Comparison of ENCODE assay signal across 11 cellular contexts in genomic region chr1:39981957-39982356, GRCh38.
DNase-seq lines count a peak whose midpoint lies in the region; ATAC-seq, FAIRE-seq and TF ChIP-seq lines count a peak whose summit lies in the region.
"Had no signal": no experiment of that assay in that cellular context is flagged by ENCODE, and none has a peak within 500 bp of the region (broad histone marks: within the 10 kb centered on the region; RNA-seq: fewer than 3 reads in every experiment).

No MANE protein-coding gene starts in this region.

- no peaks in the 10 kb centered on the region for H3K36me3 ChIP-seq in adipocyte (ENCODE audit: control insufficient read depth, insufficient read depth, low read length, severe bottlenecking)

- DNase-seq in HFF-Myc (ENCODE audit: extremely low read depth, low read depth) (peak; percentile 45), adipocyte (ENCODE audit: low read depth) (peak; percentile 68), hepatic stellate cell (ENCODE audit: low spot score) (peak; percentile 69), urothelium cell line (ENCODE audit: low spot score) (peak; percentile 94), DMS53 treated with DMSO at 0.1 percent for 48 hours (lab: John Stamatoyannopoulos, UW; ENCODE audit: unreplicated experiment) (no peak)
- no peak for DNase-seq in stimulated activated CD4-positive, alpha-beta T cell treated with anti-CD3 and anti-CD28 coated beads, Interleukin-4, amount 100 ng/mL, for 4 hours
- DNase-seq: NCI-H187 treated with DMSO at 0.1 percent for 48 hours, retina had no signal

- peak; percentile 78 for FAIRE-seq in urothelium cell line (lab: Jason Lieb, UNC)
- FAIRE-seq: GM12891 had no signal

- no peaks in the 10 kb centered on the region for H3K9me3 ChIP-seq in adipocyte (ENCODE audit: control insufficient read depth, low read length)

- H3K4me3 ChIP-seq in HFF-Myc (replicated peaks; ENCODE audit: low read depth, low read length) (no peak overlapping the region), adipocyte (ENCODE audit: low read length) (no peak overlapping the region)
- H3K4me3 ChIP-seq: dorsolateral prefrontal cortex had no signal

- peaks cover 3% of the 10 kb centered on the region for H3K4me1 ChIP-seq in adipocyte (ENCODE audit: control insufficient read depth, insufficient read depth, low read length)

- no peaks in the 10 kb centered on the region for H3K27me3 ChIP-seq in adipocyte (replicated peaks; ENCODE audit: control insufficient read depth, insufficient read depth, low read length)
- H3K27me3 ChIP-seq: dorsolateral prefrontal cortex had no signal

- no peak for ATAC-seq in HG02623 (IDR thresholded peaks at IDR 0.05; ENCODE audit: unreplicated experiment)

- H3K9ac ChIP-seq in adipocyte (ENCODE audit: low read length), result no peak overlapping the region

- no peak for TF ChIP-seq CTCF in HFF-Myc (IDR thresholded peaks at IDR 0.05; ENCODE audit: low read depth, low read length, missing control alignments)

Comparison
In these comparisons a context has a peak if more than half of its experiments do, and no peak if none do; other contexts are left out.
1. DNase-seq: peak in HFF-Myc (single experiment), adipocyte (single experiment), hepatic stellate cell (single experiment) and urothelium cell line (single experiment); none in stimulated activated CD4-positive, alpha-beta T cell treated with anti-CD3 and anti-CD28 coated beads, Interleukin-4, amount 100 ng/mL, for 4 hours (0 of 2) and DMS53 treated with DMSO at 0.1 percent for 48 hours (single experiment).